1 cellular context compared by ENCODE assay signal in the genomic region with DNA sequence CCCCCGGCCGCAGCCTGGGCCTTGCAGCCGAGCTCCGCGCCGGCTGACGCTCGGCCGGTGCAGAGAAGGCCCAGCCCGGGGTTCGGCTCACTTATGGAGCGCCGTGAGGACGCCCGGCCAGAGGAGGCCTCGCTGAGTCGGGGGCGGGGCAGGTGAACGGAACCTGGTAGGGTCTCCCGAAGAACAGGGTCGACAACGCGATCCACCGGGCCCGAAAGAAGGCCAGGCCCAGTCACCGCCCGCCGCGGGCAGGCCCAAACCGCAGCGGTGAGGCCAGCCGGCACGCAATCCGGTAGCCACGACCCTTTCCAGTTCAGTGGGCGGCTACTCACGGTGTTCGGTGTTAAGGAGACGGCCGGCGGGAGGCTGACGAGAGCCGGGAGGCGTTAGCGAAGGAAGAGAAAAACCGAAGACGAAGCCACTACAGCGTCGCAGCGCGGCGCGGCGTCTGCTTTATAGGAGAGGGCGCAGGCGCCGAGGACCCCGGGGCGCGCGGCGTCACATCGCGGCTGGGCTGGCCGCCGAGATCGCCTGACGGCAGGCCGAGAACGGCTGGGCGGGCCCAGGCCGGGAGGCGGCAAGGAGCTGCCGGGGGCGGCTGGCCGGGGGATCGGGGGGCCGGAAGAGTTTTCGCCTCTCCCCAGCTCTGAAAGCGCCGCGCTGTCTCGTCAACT.
TF ChIP-seq lines count a peak whose summit lies in the region.

SKP1 (minus strand) TSS at position 428 of the 674 bp plus-strand sequence. CDS start 2,928 bp downstream, outside the sequence.

TF ChIP-seq in HepG2, 621 proteins besides CTCF, POLR2A, EP300 and RAD21 (continued from another document and continues in another):
- TF ChIP-seq, protein P1, sequence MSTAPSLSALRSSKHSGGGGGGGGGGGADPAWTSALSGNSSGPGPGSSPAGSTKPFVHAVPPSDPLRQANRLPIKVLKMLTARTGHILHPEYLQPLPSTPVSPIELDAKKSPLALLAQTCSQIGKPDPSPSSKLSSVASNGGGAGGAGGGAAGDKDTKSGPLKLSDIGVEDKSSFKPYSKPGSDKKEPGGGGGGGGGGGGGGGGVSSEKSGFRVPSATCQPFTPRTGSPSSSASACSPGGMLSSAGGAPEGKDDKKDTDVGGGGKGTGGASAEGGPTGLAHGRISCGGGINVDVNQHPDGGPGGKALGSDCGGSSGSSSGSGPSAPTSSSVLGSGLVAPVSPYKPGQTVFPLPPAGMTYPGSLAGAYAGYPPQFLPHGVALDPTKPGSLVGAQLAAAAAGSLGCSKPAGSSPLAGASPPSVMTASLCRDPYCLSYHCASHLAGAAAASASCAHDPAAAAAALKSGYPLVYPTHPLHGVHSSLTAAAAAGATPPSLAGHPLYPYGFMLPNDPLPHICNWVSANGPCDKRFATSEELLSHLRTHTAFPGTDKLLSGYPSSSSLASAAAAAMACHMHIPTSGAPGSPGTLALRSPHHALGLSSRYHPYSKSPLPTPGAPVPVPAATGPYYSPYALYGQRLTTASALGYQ (CRISPR knock-in tag; IDR thresholded peaks at IDR 0.05), result peak; percentile 38; the same call in 1 of the 2 replicates
- TF ChIP-seq HCFC1 (IDR thresholded peaks at IDR 0.05; ENCODE audit: low read depth, low read length) (no peak), ZKSCAN1 (IDR thresholded peaks at IDR 0.05; ENCODE audit: low read length) (no peak), BRD4 (CRISPR knock-in tag; IDR thresholded peaks at IDR 0.05) (peak; percentile 47; the same call in 1 of the 2 replicates), ZNF205 (CRISPR knock-in tag; IDR thresholded peaks at IDR 0.05) (peak; percentile 86; the same call in 1 of the 2 replicates), MLX (CRISPR knock-in tag; IDR thresholded peaks at IDR 0.05) (no peak), ZKSCAN5 (CRISPR knock-in tag; IDR thresholded peaks at IDR 0.05) (no peak), ZNF180 (CRISPR knock-in tag; IDR thresholded peaks at IDR 0.05; ENCODE audit: borderline replicate concordance, low read depth) (no peak), ZNF333 (CRISPR knock-in tag; IDR thresholded peaks at IDR 0.05; ENCODE audit: borderline replicate concordance) (peak; percentile 75), ZNF317 (CRISPR knock-in tag; IDR thresholded peaks at IDR 0.05) (peak; percentile 64), ZFY (CRISPR knock-in tag; IDR thresholded peaks at IDR 0.05) (peak; percentile 100), AHR (CRISPR knock-in tag; IDR thresholded peaks at IDR 0.05) (0 out of 2 replicates have a peak, but pooled peaks have one; percentile 85), RNF2 (conservative IDR thresholded peaks at IDR 0.05; ENCODE audit: low read depth) (0 out of 2 replicates have a peak, but pooled peaks have one; percentile 34), PREB (CRISPR knock-in tag; IDR thresholded peaks at IDR 0.05) (peak; percentile 89; the same call in 1 of the 2 replicates), KLF11 (CRISPR knock-in tag; IDR thresholded peaks at IDR 0.05) (0 out of 2 replicates have a peak, but pooled peaks have one; percentile 66), ZIK1 (CRISPR knock-in tag; IDR thresholded peaks at IDR 0.05; ENCODE audit: borderline replicate concordance, low read depth) (peak; percentile 59; the same call in 1 of the 2 replicates), RCOR2 (CRISPR knock-in tag; IDR thresholded peaks at IDR 0.05) (no peak), ZHX1 (CRISPR knock-in tag; IDR thresholded peaks at IDR 0.05; ENCODE audit: low read depth) (peak; percentile 82), KLF6 (CRISPR knock-in tag; IDR thresholded peaks at IDR 0.05) (peak; percentile 96; the same call in 1 of the 2 replicates), FOSL2 (CRISPR knock-in tag; IDR thresholded peaks at IDR 0.05) (no peak; the same call in none of the 2 replicates), ATF7-NPFF (CRISPR knock-in tag; IDR thresholded peaks at IDR 0.05; ENCODE audit: low read depth) (0 out of 2 replicates have a peak, but pooled peaks have one; percentile 36), MTA3 (CRISPR knock-in tag; IDR thresholded peaks at IDR 0.05) (no peak), THAP11 (CRISPR knock-in tag; IDR thresholded peaks at IDR 0.05) (peak; percentile 78), TBX2 (CRISPR knock-in tag; IDR thresholded peaks at IDR 0.05; ENCODE audit: borderline replicate concordance) (peak; percentile 46; the same call in 1 of the 2 replicates), NFKBIZ (CRISPR knock-in tag; IDR thresholded peaks at IDR 0.05) (no peak), HOXA9 (CRISPR knock-in tag; IDR thresholded peaks at IDR 0.05; ENCODE audit: borderline replicate concordance) (peak; percentile 37; the same call in 1 of the 2 replicates), ZNF318 (CRISPR knock-in tag; IDR thresholded peaks at IDR 0.05) (no peak), XRCC5 (optimal IDR thresholded peaks at IDR 0.05; ENCODE audit: low read length) (no peak), IRX3 (CRISPR knock-in tag; IDR thresholded peaks at IDR 0.05; ENCODE audit: borderline replicate concordance, low read depth) (peak; percentile 86), TARDBP (CRISPR knock-in tag; IDR thresholded peaks at IDR 0.05) (peak; percentile 38; the same call in 1 of the 2 replicates), ZNF484 (CRISPR knock-in tag; IDR thresholded peaks at IDR 0.05; ENCODE audit: borderline replicate concordance, low read depth) (0 out of 2 replicates have a peak, but pooled peaks have one; percentile 44), RELA (CRISPR knock-in tag; IDR thresholded peaks at IDR 0.05) (no peak), ZNF44 (CRISPR knock-in tag; IDR thresholded peaks at IDR 0.05) (peak; percentile 26; the same call in 1 of the 2 replicates), DZIP1 (CRISPR knock-in tag; IDR thresholded peaks at IDR 0.05) (0 out of 2 replicates have a peak, but pooled peaks have one; percentile 87), ZNF296 (CRISPR knock-in tag; conservative IDR thresholded peaks at IDR 0.05) (peak; percentile 50; the same call in 1 of the 2 replicates), SSRP1 (CRISPR knock-in tag; IDR thresholded peaks at IDR 0.05) (no peak), AKAP8 (CRISPR knock-in tag; IDR thresholded peaks at IDR 0.05) (no peak), GATAD1 (CRISPR knock-in tag; IDR thresholded peaks at IDR 0.05) (peak; percentile 68), NBN (conservative IDR thresholded peaks at IDR 0.05) (no peak)
- TF ChIP-seq, protein P2, sequence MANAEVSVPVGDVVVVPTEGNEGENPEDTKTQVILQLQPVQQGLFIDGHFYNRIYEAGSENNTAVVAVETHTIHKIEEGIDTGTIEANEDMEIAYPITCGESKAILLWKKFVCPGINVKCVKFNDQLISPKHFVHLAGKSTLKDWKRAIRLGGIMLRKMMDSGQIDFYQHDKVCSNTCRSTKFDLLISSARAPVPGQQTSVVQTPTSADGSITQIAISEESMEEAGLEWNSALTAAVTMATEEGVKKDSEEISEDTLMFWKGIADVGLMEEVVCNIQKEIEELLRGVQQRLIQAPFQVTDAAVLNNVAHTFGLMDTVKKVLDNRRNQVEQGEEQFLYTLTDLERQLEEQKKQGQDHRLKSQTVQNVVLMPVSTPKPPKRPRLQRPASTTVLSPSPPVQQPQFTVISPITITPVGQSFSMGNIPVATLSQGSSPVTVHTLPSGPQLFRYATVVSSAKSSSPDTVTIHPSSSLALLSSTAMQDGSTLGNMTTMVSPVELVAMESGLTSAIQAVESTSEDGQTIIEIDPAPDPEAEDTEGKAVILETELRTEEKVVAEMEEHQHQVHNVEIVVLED (CRISPR knock-in tag; IDR thresholded peaks at IDR 0.05; ENCODE audit: borderline replicate concordance), result peak; percentile 83; the same call in 1 of the 2 replicates
